ENCODE assay signal across 9 cellular contexts in genomic region chr19:57708641-57709354, GRCh38. TPM values are rescaled to one million over a fixed set of nuclear protein-coding genes. Genes with fewer than 3 reads are reported as not detected.
DNase-seq lines count a peak whose midpoint lies in the region; ATAC-seq, FAIRE-seq and TF ChIP-seq lines count a peak whose summit lies in the region.
"Had no signal": no experiment of that assay in that cellular context is flagged by ENCODE, and none has a peak within 500 bp of the region (broad histone marks: within the 10 kb centered on the region; RNA-seq: fewer than 3 reads in every experiment).

Gene ZNF154, minus strand, starts transcription at chr19:57709204. Its CDS starts 233 bp downstream, at chr19:57708971.

- no peaks in the 10 kb centered on the region for H3K27me3 ChIP-seq in pancreas

- ATAC-seq in left ventricle myocardium superior: peak; percentile 83
- peak; percentile 75 to 92 (median 88) for ATAC-seq in pancreas
- no peak for ATAC-seq in HG02840 (IDR thresholded peaks at IDR 0.05; ENCODE audit: low FRiP score, unreplicated experiment)
- ATAC-seq in GM21723 (IDR thresholded peaks at IDR 0.05; ENCODE audit: unreplicated experiment): no peak

- peak within 1 kb of the TSS; percentile 10 to 46 (median 27) for H3K4me3 ChIP-seq in pancreas

- FAIRE-seq in pancreas (lab: Jason Lieb, UNC) (no peak), urothelium cell line (lab: Jason Lieb, UNC) (no peak)

- no peak for TF ChIP-seq CTCF in pancreas (IDR thresholded peaks at IDR 0.05)

- intact Hi-C loops in left ventricle myocardium superior (cut with micrococcal nuclease) (no loop called here), pancreas (cut with DNase I) (no loop called here)

- H3K9me3 ChIP-seq in pancreas: no peaks in the 10 kb centered on the region

- H3K27ac ChIP-seq in angular gyrus (ENCODE audit: low read depth, low read length) (peak within 1 kb of the TSS; percentile 83), pancreas (peak within 1 kb of the TSS; percentile 39 to 74 (median 65))
- H3K27ac ChIP-seq: 22Rv1 had no signal

- H3K36me3 ChIP-seq in pancreas: no peaks in the 10 kb centered on the region

- DNase-seq in activated gamma-delta T cell treated with Interleukin-2 at 50 U/mL for 16 hours (peak; percentile 38), activated gamma-delta T cell (lab: John Stamatoyannopoulos, UW) (no peak), left ventricle myocardium superior (peak; percentile 39), pancreas (peak; percentile 18 to 56 (median 30)), urothelium cell line (ENCODE audit: low spot score) (no peak)

- 2 to 3% methylated on average over 47 to 53 of the region's 53 CpGs for WGBS in pancreas, 2 donors

- H3K4me1 ChIP-seq in pancreas: no peaks in the 10 kb centered on the region

RNA-seq across cellular contexts. Expression of gene ZNF154, which starts in this region (rescaled TPM):
- total RNA-seq in left ventricle myocardium superior: 3.5 TPM
- total RNA-seq in pancreas: 1 to 10 TPM; 1.5 to 4.6 (median 2.3) TPM
- polyA plus RNA-seq in pancreas: 1 to 10 TPM; 3.1 to 3.4 TPM

Comparison
In these comparisons a context has a peak if more than half of its experiments do, and no peak if none do; other contexts are left out.
1. DNase-seq: peak in activated gamma-delta T cell treated with Interleukin-2 at 50 U/mL for 16 hours (single experiment), left ventricle myocardium superior (single experiment) and pancreas (6 of 6); none in activated gamma-delta T cell (single experiment) and urothelium cell line (single experiment).
2. ATAC-seq: peak in left ventricle myocardium superior (single experiment) and pancreas (4 of 4); none in HG02840 (single experiment) and GM21723 (single experiment).